In genomic region chr13:24512208-24513068, GRCh38 we compare ENCODE assay signal across 8 cellular contexts. TPM values are rescaled to one million over a fixed set of nuclear protein-coding genes. Genes with fewer than 3 reads are reported as not detected.
DNase-seq lines count a peak whose midpoint lies in the region; ATAC-seq and TF ChIP-seq lines count a peak whose summit lies in the region.

PARP4 (minus strand) TSS chr13:24512778; CDS start chr13:24503776, 9,002 bp downstream.

- H3K27ac ChIP-seq in thyroid gland, result peak within 1 kb of the TSS; percentile 36 to 87 (median 78)

- ATAC-seq in SK-N-SH treated with all-trans-retinoic acid at 6 μM for 48 hours, result peak; percentile 94

- intact Hi-C loops in thyroid gland (cut with DNase I), result no loop called here

- H3K9me3 ChIP-seq in thyroid gland, result no peaks in the 10 kb centered on the region

- TF ChIP-seq CTCF in LNCaP clone FGC (IDR thresholded peaks at IDR 0.05; ENCODE audit: control insufficient read depth, extremely low read depth, insufficient read depth) (no peak), osteocyte (IDR thresholded peaks at IDR 0.05) (no peak), thyroid gland (IDR thresholded peaks at IDR 0.05) (no peak)

- H3K27me3 Mint-ChIP-seq in activated naive CD4-positive, alpha-beta T cell treated with anti-CD3 and anti-CD28 coated beads, Interleukin-2, amount 50 U/mL, for 24 hours, result no peaks in the 10 kb centered on the region
- peaks cover 3% of the 10 kb centered on the region for H3K27me3 Mint-ChIP-seq in osteocyte (ENCODE audit: unreplicated experiment)

- H3K27me3 ChIP-seq in thyroid gland, result no peaks in the 10 kb centered on the region

- peaks cover 45% of the 10 kb centered on the region for H3K4me1 Mint-ChIP-seq in activated naive CD4-positive, alpha-beta T cell treated with anti-CD3 and anti-CD28 coated beads, Interleukin-2, amount 50 U/mL, for 24 hours
- peaks cover 19% of the 10 kb centered on the region for H3K4me1 Mint-ChIP-seq in osteocyte (ENCODE audit: unreplicated experiment)

- no peaks in the 10 kb centered on the region for H3K9me3 Mint-ChIP-seq in activated naive CD4-positive, alpha-beta T cell treated with anti-CD3 and anti-CD28 coated beads, Interleukin-2, amount 50 U/mL, for 24 hours
- H3K9me3 Mint-ChIP-seq in osteocyte (ENCODE audit: unreplicated experiment), result no peaks in the 10 kb centered on the region

- H3K4me3 ChIP-seq in LNCaP clone FGC (ENCODE audit: low read depth, low read length) (peak within 1 kb of the TSS; percentile 81), thyroid gland (replicated peaks in 1 of 3) (peak within 1 kb of the TSS; percentile 35 to 71 (median 70))

- peak within 1 kb of the TSS; percentile 91 for H3K4me3 Mint-ChIP-seq in activated naive CD4-positive, alpha-beta T cell treated with anti-CD3 and anti-CD28 coated beads, Interleukin-2, amount 50 U/mL, for 24 hours
- peak within 1 kb of the TSS; percentile 85 for H3K4me3 Mint-ChIP-seq in osteocyte (ENCODE audit: unreplicated experiment)

- H3K4me1 ChIP-seq in thyroid gland, result peaks cover 4 to 12% of the 10 kb centered on the region in 2 donors

- DNase-seq in GM04503 (ENCODE audit: low read depth), result peak; percentile 57
- peak; percentile 79 for DNase-seq in H4 (ENCODE audit: low spot score)
- no peak for DNase-seq in LNCaP clone FGC (ENCODE audit: low read depth)
- peak; percentile 79 for DNase-seq in glomerular visceral epithelial cell (ENCODE audit: extremely low spot score)
- DNase-seq in osteocyte (ENCODE audit: extremely low spot score, unreplicated experiment), result peak; percentile 87
- peak; percentile 75 to 82 for DNase-seq in thyroid gland

- TF ChIP-seq POLR2A in thyroid gland (IDR thresholded peaks at IDR 0.05), result peak in 1 of 2 donors; percentile 82

- no peaks in the 10 kb centered on the region for H3K36me3 ChIP-seq in thyroid gland

- H3K36me3 Mint-ChIP-seq in activated naive CD4-positive, alpha-beta T cell treated with anti-CD3 and anti-CD28 coated beads, Interleukin-2, amount 50 U/mL, for 24 hours, result peaks cover 5% of the 10 kb centered on the region
- H3K36me3 Mint-ChIP-seq in osteocyte (ENCODE audit: unreplicated experiment), result peaks cover 4% of the 10 kb centered on the region

- peak within 1 kb of the TSS; percentile 93 for H3K27ac Mint-ChIP-seq in activated naive CD4-positive, alpha-beta T cell treated with anti-CD3 and anti-CD28 coated beads, Interleukin-2, amount 50 U/mL, for 24 hours
- peak within 1 kb of the TSS; percentile 97 for H3K27ac Mint-ChIP-seq in osteocyte (ENCODE audit: unreplicated experiment)

- 0% methylated on average over 10 to 33 of the region's 68 CpGs for WGBS in thyroid gland, 2 donors

TF ChIP-seq in SK-N-SH treated with all-trans-retinoic acid at 6 μM for 48 hours, 23 proteins besides CTCF, POLR2A, EP300 and RAD21:
- TF ChIP-seq ZC3H10 (CRISPR knock-in tag; IDR thresholded peaks at IDR 0.05) (no peak), RARB (CRISPR knock-in tag; IDR thresholded peaks at IDR 0.05) (no peak), PATZ1 (CRISPR knock-in tag; IDR thresholded peaks at IDR 0.05; ENCODE audit: borderline replicate concordance) (peak; percentile 78), ZNF70 (CRISPR knock-in tag; IDR thresholded peaks at IDR 0.05) (peak; percentile 31; the same call in 1 of the 2 replicates), ZNF8 (CRISPR knock-in tag; IDR thresholded peaks at IDR 0.05) (no peak), POU6F1 (CRISPR knock-in tag; IDR thresholded peaks at IDR 0.05; ENCODE audit: borderline replicate concordance, low read depth) (no peak), ZFP3 (CRISPR knock-in tag; IDR thresholded peaks at IDR 0.05) (peak; percentile 40; the same call in 1 of the 2 replicates), SNAI2 (CRISPR knock-in tag; IDR thresholded peaks at IDR 0.05) (peak; percentile 26; the same call in 1 of the 2 replicates), TSHZ2 (CRISPR knock-in tag; IDR thresholded peaks at IDR 0.05) (0 out of 2 replicates have a peak, but pooled peaks have one; percentile 32)
TF ChIP-seq in SK-N-SH treated with all-trans-retinoic acid at 6 μM for 48 hours: peak in this region for 5.

RNA-seq across cellular contexts. Expression of gene PARP4, which starts in this region (rescaled TPM):
- 27.2 and 34.6 TPM in 2 replicates for total RNA-seq in H4 (2014; rRNA removed; shearing (Covaris generic))
- total RNA-seq in osteocyte (31.5 and 35.5 TPM in 2 replicates), thyroid gland (10 to 100 TPM; 52.4 to 71.8 (median 58.6) TPM)
